ENCODE assay signal across 10 cellular contexts in genomic region chr1:36446261-36446660, GRCh38. TPM values are rescaled to one million over a fixed set of nuclear protein-coding genes. Genes with fewer than 3 reads are reported as not detected.
DNase-seq lines count a peak whose midpoint lies in the region; ATAC-seq and TF ChIP-seq lines count a peak whose summit lies in the region.
"Had no signal": no experiment of that assay in that cellular context is flagged by ENCODE, and none has a peak within 500 bp of the region (broad histone marks: within the 10 kb centered on the region; RNA-seq: fewer than 3 reads in every experiment).

No MANE protein-coding gene starts in this region.

- DNase-seq in SK-N-SH (peak; percentile 59), MV-4-11 (lab: John Stamatoyannopoulos, UW) (peak; percentile 74), osteoblast (ENCODE audit: insufficient read length, low spot score, missing footprints) (no peak), T-helper 9 cell (no peak), neuronal stem cell (ENCODE audit: low spot score) (no peak)
- peak; percentile 15 to 21 for DNase-seq in activated CD4-positive, alpha-beta T cell treated with anti-CD3 and anti-CD28 coated beads, Interleukin-2, amount 50 U/mL, for 48 hours

- peaks cover 4% of the 10 kb centered on the region for H3F3A ChIP-seq in SK-N-SH (replicated peaks; ENCODE audit: insufficient read depth)

- POLR2A ChIA-PET in SK-N-SH (lab: Yijun Ruan, JAX), result no interaction called here

- H3K27me3 ChIP-seq in SK-N-SH (ENCODE audit: insufficient read depth) (no peaks in the 10 kb centered on the region), osteoblast (ENCODE audit: insufficient read depth, low read length) (no peaks in the 10 kb centered on the region), neuronal stem cell (ENCODE audit: control insufficient read depth in 3 of 3, insufficient read depth in 3 of 3, low read depth in 1 of 3, low read length in 3 of 3) (no peaks in the 10 kb centered on the region)

- H3K27ac ChIP-seq in SK-N-SH (ENCODE audit: low read depth in 2 of 2, low read length in 1 of 2), result no peak overlapping the region
- H3K27ac ChIP-seq in osteoblast (ENCODE audit: low read depth, low read length), result no peak overlapping the region
- no peak overlapping the region for H3K27ac ChIP-seq in neuronal stem cell (replicated peaks; ENCODE audit: low read length)
- H3K27ac ChIP-seq: C4-2B had no signal

- no peaks in the 10 kb centered on the region for H3K9me2 ChIP-seq in SK-N-SH

- H3K4ac ChIP-seq in neuronal stem cell (ENCODE audit: low read length), result no peak overlapping the region

- peak; percentile 19; the same call in 1 of the 2 replicates for TF ChIP-seq CTCF in SK-N-SH (IDR thresholded peaks at IDR 0.05)
- peak; percentile 10 for TF ChIP-seq CTCF in osteoblast (IDR thresholded peaks at IDR 0.05; ENCODE audit: extremely low read depth, low read depth, low read length)

- H4K20me1 ChIP-seq in SK-N-SH (ENCODE audit: insufficient read depth) (no peaks in the 10 kb centered on the region), osteoblast (ENCODE audit: insufficient read depth, low read length) (no peaks in the 10 kb centered on the region)

- no peak overlapping the region for H4K8ac ChIP-seq in neuronal stem cell (ENCODE audit: low read depth, low read length)

- H3K36me3 ChIP-seq in SK-N-SH (replicated peaks in 1 of 2; ENCODE audit: control insufficient read depth in 1 of 2, insufficient read depth in 2 of 2, low read length in 1 of 2), result peaks cover 0 to 4% of the 10 kb centered on the region in 2 experiments
- H3K36me3 ChIP-seq in osteoblast (ENCODE audit: insufficient read depth, low read length), result peaks cover 4% of the 10 kb centered on the region
- no peaks in the 10 kb centered on the region for H3K36me3 ChIP-seq in neuronal stem cell (replicated peaks in 1 of 2; ENCODE audit: control insufficient read depth in 2 of 2, insufficient read depth in 2 of 2, low read length in 2 of 2)

- no peak overlapping the region for H3K14ac ChIP-seq in neuronal stem cell (ENCODE audit: low read length)

- no peak overlapping the region for H4K91ac ChIP-seq in neuronal stem cell (ENCODE audit: low read depth, low read length, poor library complexity)

- H3K9ac ChIP-seq in SK-N-SH (no peak overlapping the region), neuronal stem cell (ENCODE audit: low read depth, low read length, poor library complexity) (no peak overlapping the region)

- ATAC-seq in SK-N-SH treated with all-trans-retinoic acid at 6 μM for 48 hours (no peak), HG02759 (IDR thresholded peaks at IDR 0.05; ENCODE audit: unreplicated experiment) (no peak)

- 72% methylated on average over 8 of the region's 8 CpGs for WGBS in SK-N-SH (ENCODE audit: low lambda C conversion rate)
- no CpG with 5 or more reads among the region's 8 CpGs for WGBS in neuronal stem cell (ENCODE audit: extremely low coverage in 2 of 2, insufficient read length in 2 of 2, insufficient replicate concordance in 1 of 2), 2 donors

- no peak overlapping the region for H2BK5ac ChIP-seq in neuronal stem cell (ENCODE audit: low read length)

- H3K79me2 ChIP-seq in SK-N-SH (ENCODE audit: insufficient read depth) (peaks cover 7% of the 10 kb centered on the region), osteoblast (ENCODE audit: insufficient read depth, low read length) (peaks cover 5% of the 10 kb centered on the region)

- no peaks in the 10 kb centered on the region for H3K79me1 ChIP-seq in neuronal stem cell (ENCODE audit: low read depth, low read length)

- no peak overlapping the region for H3K18ac ChIP-seq in neuronal stem cell (ENCODE audit: low read length)

- TF ChIP-seq EP300 in SK-N-SH (IDR thresholded peaks at IDR 0.05; ENCODE audit: borderline replicate concordance in 1 of 2, low read depth in 1 of 2, low read length in 1 of 2), result no peak

- no peak overlapping the region for H2BK15ac ChIP-seq in neuronal stem cell (ENCODE audit: low read length)

- no peak overlapping the region for H2AFZ ChIP-seq in SK-N-SH (ENCODE audit: low read depth)
- no peak overlapping the region for H2AFZ ChIP-seq in osteoblast (ENCODE audit: low read length)
- no peak overlapping the region for H2AFZ ChIP-seq in neuronal stem cell (ENCODE audit: low read length)

- no peak overlapping the region for H2BK12ac ChIP-seq in neuronal stem cell (ENCODE audit: low read length)

- no peaks in the 10 kb centered on the region for H3K9me3 ChIP-seq in SK-N-SH
- no peaks in the 10 kb centered on the region for H3K9me3 ChIP-seq in osteoblast (ENCODE audit: low read depth, low read length)
- no peaks in the 10 kb centered on the region for H3K9me3 ChIP-seq in neuronal stem cell (replicated peaks in 1 of 2; ENCODE audit: control insufficient read depth in 2 of 2, insufficient read depth in 1 of 2, low read depth in 1 of 2, low read length in 2 of 2)

- no peak overlapping the region for H2AK5ac ChIP-seq in neuronal stem cell (ENCODE audit: low read depth, low read length)

- H2BK120ac ChIP-seq in neuronal stem cell (ENCODE audit: low read depth, low read length), result no peak overlapping the region

- peak; percentile 59 for TF ChIP-seq RAD21 in SK-N-SH (IDR thresholded peaks at IDR 0.05; ENCODE audit: low read length)

- peaks cover 0 to 8% of the 10 kb centered on the region in 2 experiments; a peak in 1 of 4 replicates for H3K4me1 ChIP-seq in SK-N-SH (ENCODE audit: control insufficient read depth in 1 of 2, insufficient read depth in 2 of 2, low read depth in 1 of 2, low read length in 1 of 2)
- peaks cover 12% of the 10 kb centered on the region for H3K4me1 ChIP-seq in osteoblast (ENCODE audit: insufficient read depth, low read length)
- H3K4me1 ChIP-seq in neuronal stem cell (ENCODE audit: control insufficient read depth in 2 of 2, insufficient read depth in 1 of 2, low read depth in 1 of 2, low read length in 2 of 2), result peaks cover 2 to 5% of the 10 kb centered on the region in 2 donors

- H3K23ac ChIP-seq in neuronal stem cell (ENCODE audit: low read depth, low read length, poor library complexity), result no peak overlapping the region

- CTCF ChIA-PET in SK-N-SH (lab: Yijun Ruan, JAX), result interaction anchor here (1.0 to 1.2 kb wide), 3 partner anchors 10 to 77 kb away, joined by 3 to 4 read pairs (median 3); no protein-coding TSS in a partner anchor

- H3K4me2 ChIP-seq in SK-N-SH (no peak overlapping the region), osteoblast (ENCODE audit: insufficient read depth, low read length) (no peak overlapping the region), neuronal stem cell (ENCODE audit: insufficient read depth, low read length, poor library complexity, severe bottlenecking) (no peak overlapping the region)

- H3K4me3 ChIP-seq in SK-N-SH (ENCODE audit: low read depth in 2 of 2, low read length in 1 of 2), result peak overlapping the region in 1 of 2 experiments; percentile 32; a peak in 1 of 4 replicates
- no peak overlapping the region for H3K4me3 ChIP-seq in osteoblast (ENCODE audit: insufficient read depth, low read length)
- no peak overlapping the region for H3K4me3 ChIP-seq in neuronal stem cell (ENCODE audit: low read length in 2 of 2)

TF ChIP-seq in SK-N-SH, 30 proteins besides CTCF, POLR2A, EP300 and RAD21:
- TF ChIP-seq SMC3 (IDR thresholded peaks at IDR 0.05; ENCODE audit: low read depth, low read length), result peak; percentile 28; the same call in 1 of the 2 replicates
- no peak for TF ChIP-seq ELF1 (IDR thresholded peaks at IDR 0.05)

TF ChIP-seq in SK-N-SH treated with all-trans-retinoic acid at 6 μM for 48 hours, 23 proteins besides CTCF, POLR2A, EP300 and RAD21 (continues in another document):
- TF ChIP-seq RARB (CRISPR knock-in tag; IDR thresholded peaks at IDR 0.05) (no peak), ESRRG (CRISPR knock-in tag; IDR thresholded peaks at IDR 0.05) (no peak), CSRNP3 (CRISPR knock-in tag; IDR thresholded peaks at IDR 0.05) (no peak), BACH2 (CRISPR knock-in tag; IDR thresholded peaks at IDR 0.05; ENCODE audit: borderline replicate concordance) (no peak)

RNA-seq across cellular contexts. Expression of gene OSCP1, which starts 4.0 kb away (rescaled TPM):
- 11.9 and 15.2 TPM in 2 replicates for polyA plus RNA-seq in SK-N-SH (2012; rRNA removed)
- 13.2 TPM in 2 replicates for polyA plus RNA-seq in SK-N-SH (2012; cell fraction: cytosol; rRNA removed)
- polyA plus RNA-seq in SK-N-SH (2012; cell fraction: nucleus; rRNA removed), result 14.2 and 14.4 TPM in 2 replicates
- 14.5 and 15.6 TPM in 2 replicates for total RNA-seq in osteoblast
- polyA plus RNA-seq in neuronal stem cell (2013, experiment 1 of 2), result 7.2 TPM
- polyA plus RNA-seq in neuronal stem cell (2013, experiment 2 of 2), result 7.9 TPM

RNA-seq across cellular contexts. Expression of gene MRPS15, which starts 17.9 kb away (rescaled TPM):
- 64.2 and 75.1 TPM in 2 replicates for polyA plus RNA-seq in SK-N-SH (2012; rRNA removed)
- 85.3 and 93.6 TPM in 2 replicates for polyA plus RNA-seq in SK-N-SH (2012; cell fraction: cytosol; rRNA removed)
- 39.3 and 42.8 TPM in 2 replicates for polyA plus RNA-seq in SK-N-SH (2012; cell fraction: nucleus; rRNA removed)
- total RNA-seq in osteoblast, result 77.1 and 77.2 TPM in 2 replicates
- 128 TPM for polyA plus RNA-seq in neuronal stem cell (2013, experiment 1 of 2)
- 126 TPM for polyA plus RNA-seq in neuronal stem cell (2013, experiment 2 of 2)

RNA-seq across cellular contexts. Expression of gene CSF3R, which starts 36.5 kb away (rescaled TPM):
- polyA plus RNA-seq in SK-N-SH (2012; rRNA removed), result not detected in 2 replicates
- under 0.01 TPM in 1 of 2 replicates, not detected in the other for polyA plus RNA-seq in SK-N-SH (2012; cell fraction: cytosol; rRNA removed)
- polyA plus RNA-seq in SK-N-SH (2012; cell fraction: nucleus; rRNA removed), result 0.01 TPM in 1 of 2 replicates, not detected in the other
- total RNA-seq in osteoblast, result not detected in 2 replicates
- polyA plus RNA-seq in neuronal stem cell (2013, experiment 1 of 2), result 0.20 TPM
- 0.11 TPM for polyA plus RNA-seq in neuronal stem cell (2013, experiment 2 of 2)
- total RNA-seq: activated CD8-positive, alpha-beta memory T cell treated with anti-CD3 and anti-CD28 coated beads for 36 hours had no signal

RNA-seq across cellular contexts. Expression of gene LSM10, which starts 48.6 kb away (rescaled TPM):
- 87.5 and 96.8 TPM in 2 replicates for polyA plus RNA-seq in SK-N-SH (2012; rRNA removed)
- 64.7 and 79.1 TPM in 2 replicates for polyA plus RNA-seq in SK-N-SH (2012; cell fraction: cytosol; rRNA removed)
- 40.1 and 40.2 TPM in 2 replicates for polyA plus RNA-seq in SK-N-SH (2012; cell fraction: nucleus; rRNA removed)
- total RNA-seq in osteoblast, result 4.4 and 6.2 TPM in 2 replicates
- 46.9 TPM for polyA plus RNA-seq in neuronal stem cell (2013, experiment 1 of 2)
- 46.5 TPM for polyA plus RNA-seq in neuronal stem cell (2013, experiment 2 of 2)

Comparison
In these comparisons a context has a peak if more than half of its experiments do, and no peak if none do; other contexts are left out.
1. DNase-seq: peak in SK-N-SH (single experiment), MV-4-11 (single experiment) and activated CD4-positive, alpha-beta T cell treated with anti-CD3 and anti-CD28 coated beads, Interleukin-2, amount 50 U/mL, for 48 hours (2 of 2); none in osteoblast (single experiment), T-helper 9 cell (single experiment) and neuronal stem cell (single experiment).